14 cellular contexts compared by ENCODE assay signal in the genomic region with DNA sequence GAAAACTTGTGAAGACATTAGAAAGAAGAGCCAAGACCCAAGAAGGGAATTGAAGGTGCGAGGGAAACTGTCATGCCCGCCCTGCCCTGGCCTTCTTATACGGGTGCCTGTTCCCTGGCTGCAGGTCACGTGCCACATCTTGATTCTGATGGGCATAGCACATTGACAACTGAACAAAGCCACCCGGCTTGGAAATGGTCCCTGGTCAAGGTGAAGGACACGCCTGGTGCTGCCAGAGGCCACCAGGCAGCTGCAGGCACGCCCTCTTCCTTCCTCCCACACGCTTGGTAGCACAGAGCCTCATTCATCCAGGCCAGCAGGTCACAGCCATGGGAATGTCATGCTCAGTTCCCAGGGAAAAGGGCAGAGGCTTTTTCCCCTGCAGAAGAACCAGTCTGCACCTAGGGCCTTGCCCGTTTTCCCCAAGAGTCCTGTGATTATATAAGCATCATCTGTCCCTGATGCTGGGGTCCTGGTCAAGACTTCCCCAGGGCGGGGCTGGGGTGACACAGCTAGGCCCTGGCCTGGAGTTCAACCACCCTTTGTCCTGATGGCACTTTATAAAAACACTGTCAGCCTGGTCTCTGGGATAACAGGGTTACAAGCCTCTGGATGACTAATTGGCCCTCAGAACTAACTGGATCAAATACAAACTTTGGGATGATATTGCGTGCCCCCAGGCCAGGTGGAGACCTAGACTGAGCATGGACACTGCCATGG. TPM values are rescaled to one million over a fixed set of nuclear protein-coding genes. Genes with fewer than 3 reads are reported as not detected.
DNase-seq lines count a peak whose midpoint lies in the region; ATAC-seq and TF ChIP-seq lines count a peak whose summit lies in the region.
"Had no signal": no experiment of that assay in that cellular context is flagged by ENCODE, and none has a peak within 500 bp of the region (broad histone marks: within the 10 kb centered on the region; RNA-seq: fewer than 3 reads in every experiment).

No MANE protein-coding gene starts in this region.

- no peaks in the 10 kb centered on the region for H3K9me2 ChIP-seq in GM23248 (ENCODE audit: insufficient read depth)

- H3K9ac ChIP-seq in GM23248: no peak overlapping the region

- no peaks in the 10 kb centered on the region for H3K36me3 Mint-ChIP-seq in activated T-helper 17 cell treated with anti-CD3 and anti-CD28 coated beads, Interleukin-2, amount 50 U/mL, for 72 hours (ENCODE audit: low read depth)
- H3K36me3 Mint-ChIP-seq: activated naive CD4-positive, alpha-beta T cell treated with anti-CD3 and anti-CD28 coated beads, Interleukin-2, amount 10 ng/mL, durations not matched to agents 7 days and 5 days had no signal

- no peaks in the 10 kb centered on the region for H3K27me3 Mint-ChIP-seq in activated T-helper 17 cell treated with anti-CD3 and anti-CD28 coated beads, Interleukin-2, amount 50 U/mL, for 72 hours
- H3K27me3 Mint-ChIP-seq: naive thymus-derived CD4-positive, alpha-beta T cell had no signal

- H3K4me3 Mint-ChIP-seq in activated T-helper 17 cell treated with anti-CD3 and anti-CD28 coated beads, Interleukin-2, amount 50 U/mL, for 72 hours: no peak overlapping the region
- H3K4me3 Mint-ChIP-seq: activated naive CD4-positive, alpha-beta T cell treated with anti-CD3 and anti-CD28 coated beads, Interleukin-2, amount 10 ng/mL, durations not matched to agents 7 days and 5 days; GM23338; naive thymus-derived CD4-positive, alpha-beta T cell had no signal

- H3K4me3 ChIP-seq in GM23248 (no peak overlapping the region), spleen (no peak overlapping the region)
- H3K4me3 ChIP-seq: GM23338 had no signal

- ATAC-seq in activated T-helper 17 cell treated with anti-CD3 and anti-CD28 coated beads, Interleukin-2, amount 50 U/mL, for 72 hours (replicated peaks): no peak
- ATAC-seq: GM23338; naive thymus-derived CD4-positive, alpha-beta T cell had no signal

- H3K36me3 ChIP-seq in GM23248 (ENCODE audit: low read depth) (no peaks in the 10 kb centered on the region), spleen (peaks cover 0 to 10% (median 0%) of the 10 kb centered on the region in 6 donors)

- TF ChIP-seq POLR2A in spleen (IDR thresholded peaks at IDR 0.05): no peak

- H3K27ac ChIP-seq in GM23248 (no peak overlapping the region), caudate nucleus (ENCODE audit: low read depth, low read length) (peak overlapping the region; percentile 64), spleen (peak overlapping the region in 7 of 8 donors; percentile 17 to 74 (median 52))

- no peak overlapping the region for H2AFZ ChIP-seq in GM23248
- H2AFZ ChIP-seq: GM23338 had no signal

- H3K79me2 ChIP-seq in GM23248 (ENCODE audit: insufficient read depth): no peaks in the 10 kb centered on the region

- H3K9me3 Mint-ChIP-seq in activated T-helper 17 cell treated with anti-CD3 and anti-CD28 coated beads, Interleukin-2, amount 50 U/mL, for 72 hours: no peaks in the 10 kb centered on the region
- H3K9me3 Mint-ChIP-seq: activated naive CD4-positive, alpha-beta T cell treated with anti-CD3 and anti-CD28 coated beads, Interleukin-2, amount 10 ng/mL, durations not matched to agents 7 days and 5 days; GM23338; naive thymus-derived CD4-positive, alpha-beta T cell had no signal

- DNase-seq in GM23248: peak; percentile 41
- peak in 16 of 61 donors; percentile 12 to 56 (median 23) for DNase-seq in caudate nucleus (lab: John Stamatoyannopoulos, UW)
- peak; percentile 82 for DNase-seq in left kidney (ENCODE audit: low read depth, low spot score)
- peak; percentile 85 for DNase-seq in spleen
- no peak for DNase-seq in NCI-H2081 treated with DMSO at 0.1 percent for 48 hours (lab: John Stamatoyannopoulos, UW)
- DNase-seq in putamen (ENCODE audit: low spot score): no peak
- DNase-seq in activated T-cell treated with anti-CD3 and anti-CD28 coated beads, Interleukin-2, amount 50 U/mL, for 1 hour: no peak
- DNase-seq: activated CD8-positive, alpha-beta memory T cell treated with anti-CD3 and anti-CD28 coated beads for 24 hours; activated naive CD4-positive, alpha-beta T cell treated with anti-CD3 and anti-CD28 coated beads, Interleukin-2, amount 10 ng/mL, durations not matched to agents 7 days and 5 days; DND-41; naive thymus-derived CD4-positive, alpha-beta T cell; NCI-H446 treated with DMSO at 0.1 percent for 48 hours had no signal

- 65 to 75% methylated on average over 11 of the region's 11 CpGs for WGBS in GM23248 (ENCODE audit: low coverage in 1 of 2, low lambda C conversion rate in 2 of 2, missing lambda C conversion rate in 2 of 2), 2 experiments
- WGBS in spleen, 5 donors: 48 to 68% (median 58%) methylated on average over 10 to 11 of the region's 11 CpGs

- H4K20me1 ChIP-seq in GM23248 (ENCODE audit: insufficient read depth): no peaks in the 10 kb centered on the region

- intact Hi-C loops in spleen (cut with DNase I; ENCODE audit: low total_unique reads): loop anchor here (5.0 kb wide), 2 partner anchors 144 to 304 kb away; no protein-coding TSS in a partner anchor

- H3K4me1 ChIP-seq in GM23248 (ENCODE audit: insufficient read depth) (peaks cover 16% of the 10 kb centered on the region), spleen (peaks cover 0 to 36% (median 24%) of the 10 kb centered on the region in 6 donors)

- no peaks in the 10 kb centered on the region for H3K9me3 ChIP-seq in GM23248 (ENCODE audit: low read depth)
- no peaks in the 10 kb centered on the region for H3K9me3 ChIP-seq in spleen

- TF ChIP-seq CTCF in spleen (IDR thresholded peaks at IDR 0.05 in 8 of 11, conservative IDR thresholded peaks at IDR 0.05 in 3 of 11): no peak

- peaks cover 7% of the 10 kb centered on the region; the same call in 1 of the 2 replicates for H3F3A ChIP-seq in GM23248 (ENCODE audit: insufficient read depth)

- no peak overlapping the region for H3K4me2 ChIP-seq in GM23248 (ENCODE audit: unreplicated experiment)
- H3K4me2 ChIP-seq: GM23338 had no signal

- H3K27ac Mint-ChIP-seq in activated T-helper 17 cell treated with anti-CD3 and anti-CD28 coated beads, Interleukin-2, amount 50 U/mL, for 72 hours: no peak overlapping the region
- H3K27ac Mint-ChIP-seq: GM23338 had no signal

- H3K27me3 ChIP-seq in GM23248 (replicated peaks; ENCODE audit: insufficient read depth) (no peaks in the 10 kb centered on the region), spleen (replicated peaks in 1 of 7) (no peaks in the 10 kb centered on the region)

- in situ Hi-C loops in GM23248 (cut with MboI): loop anchor here (5.0 kb wide), 1 partner anchor 139 kb away; the partner anchor contains the start of genes CAB39L and SETDB2

- H3K4me1 Mint-ChIP-seq in activated T-helper 17 cell treated with anti-CD3 and anti-CD28 coated beads, Interleukin-2, amount 50 U/mL, for 72 hours: peaks cover 9% of the 10 kb centered on the region

RNA-seq across cellular contexts. Expression of gene CDADC1, which starts 56.0 kb away (rescaled TPM):
- 1.8 and 8.7 TPM in 2 replicates for total RNA-seq in GM23248 (2014; rRNA removed; shearing (Covaris generic))
- polyA plus RNA-seq in GM23248 (2016; fragmentation: Nextera tagmentation; extraction: Ambion mirVana) (12.6 and 13.7 TPM in 2 replicates), spleen (1 to 10 TPM; 3.3 to 6.2 (median 4.4) TPM)
- total RNA-seq in spleen: 10 to 100 TPM in 6 of 7 donors, 1 to 10 TPM in 1; 8.8 to 15.5 (median 11.1) TPM
- 10 to 100 TPM in 1 of 2 donors, 1 to 10 TPM in 1; 7.5 to 10.2 TPM for total RNA-seq in activated T-helper 17 cell treated with anti-CD3 and anti-CD28 coated beads, Interleukin-2, amount 50 U/mL, for 72 hours

Comparison
In these comparisons a context has a peak if more than half of its experiments do, and no peak if none do; other contexts are left out.
1. DNase-seq: peak in GM23248 (single experiment), left kidney (single experiment) and spleen (single experiment); none in NCI-H2081 treated with DMSO at 0.1 percent for 48 hours (single experiment), putamen (single experiment) and activated T-cell treated with anti-CD3 and anti-CD28 coated beads, Interleukin-2, amount 50 U/mL, for 1 hour (single experiment).